In the genomic region with DNA sequence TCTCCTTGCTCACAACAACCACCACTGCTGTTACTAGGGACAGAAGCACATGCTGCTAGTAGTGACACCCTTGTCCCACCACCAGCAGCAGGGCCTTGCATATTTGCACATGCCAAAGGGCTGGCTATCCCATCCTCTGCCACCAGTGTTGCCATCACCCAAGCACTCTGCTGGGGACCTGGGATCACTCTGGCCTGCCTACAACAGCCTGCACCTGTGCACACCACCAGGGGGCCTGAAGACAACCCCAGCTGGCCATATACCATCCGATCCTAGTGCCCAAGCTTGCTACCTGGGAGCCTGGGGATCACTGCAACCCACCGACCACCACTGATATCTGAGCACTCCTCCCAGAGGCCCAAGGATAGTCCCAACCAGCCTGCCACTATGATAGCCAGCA, we compare ENCODE assay signal across 14 cellular contexts.
"Had no signal": no experiment of that assay in that cellular context is flagged by ENCODE, and none has a peak within 500 bp of the region (broad histone marks: within the 10 kb centered on the region; RNA-seq: fewer than 3 reads in every experiment).

No MANE protein-coding gene starts in this region.

- ATAC-seq: activated T-helper 17 cell treated with anti-CD3 and anti-CD28 coated beads, Interleukin-2, amount 50 U/mL, for 72 hours had no signal

- H3K27ac Mint-ChIP-seq: activated naive CD4-positive, alpha-beta T cell treated with anti-CD3 and anti-CD28 coated beads, Interleukin-2, amount 10 ng/mL, durations not matched to agents 7 days and 5 days; activated T-helper 17 cell treated with anti-CD3 and anti-CD28 coated beads, Interleukin-2, amount 50 U/mL, for 72 hours; stimulated activated naive CD8-positive, alpha-beta T cell treated with anti-CD3 and anti-CD28 coated beads, Interleukin-15, Interleukin-2, amounts not matched to agents 100 ng/mL and 50 ng/mL, for 24 hours had no signal

- H3K4me3 ChIP-seq: ascending aorta, breast epithelium, prostate gland, suprapubic skin had no signal

- H3K36me3 Mint-ChIP-seq: activated naive CD4-positive, alpha-beta T cell treated with anti-CD3 and anti-CD28 coated beads, Interleukin-2, amount 10 ng/mL, durations not matched to agents 7 days and 5 days had no signal

- DNase-seq: activated naive CD4-positive, alpha-beta T cell treated with anti-CD3 and anti-CD28 coated beads, Interleukin-2, amount 10 ng/mL, durations not matched to agents 7 days and 5 days; effector memory CD4-positive, alpha-beta T cell; foreskin melanocyte; right cardiac atrium; small intestine; stimulated activated CD4-positive, alpha-beta T cell treated with anti-CD3 and anti-CD28 coated beads, Interleukin-4, amount 100 ng/mL, for 4 hours had no signal

- H3K36me3 ChIP-seq: ascending aorta, breast epithelium, prostate gland, suprapubic skin had no signal

- H3K27me3 Mint-ChIP-seq: dendritic cell treated with granulocyte-macrophage colony-stimulating factor and Interleukin-4, amounts not matched to agents 40 ng/mL and 50 ng/mL, for 4 days had no signal

- FAIRE-seq: small intestine, TTC549 had no signal

- H3K4me1 Mint-ChIP-seq: activated T-helper 17 cell treated with anti-CD3 and anti-CD28 coated beads, Interleukin-2, amount 50 U/mL, for 72 hours had no signal

- H3K27ac ChIP-seq: ascending aorta, breast epithelium, prostate gland, suprapubic skin had no signal

- H3K4me3 Mint-ChIP-seq: activated naive CD4-positive, alpha-beta T cell treated with anti-CD3 and anti-CD28 coated beads, Interleukin-2, amount 10 ng/mL, durations not matched to agents 7 days and 5 days; activated T-helper 17 cell treated with anti-CD3 and anti-CD28 coated beads, Interleukin-2, amount 50 U/mL, for 72 hours; dendritic cell treated with granulocyte-macrophage colony-stimulating factor and Interleukin-4, amounts not matched to agents 40 ng/mL and 50 ng/mL, for 4 days; stimulated activated naive CD8-positive, alpha-beta T cell treated with anti-CD3 and anti-CD28 coated beads, Interleukin-15, Interleukin-2, amounts not matched to agents 100 ng/mL and 50 ng/mL, for 24 hours had no signal

- H3K9me3 ChIP-seq: prostate gland, suprapubic skin had no signal

- H3K4me1 ChIP-seq: ascending aorta, breast epithelium, prostate gland, suprapubic skin had no signal

- H3K27me3 ChIP-seq: ascending aorta, breast epithelium, suprapubic skin had no signal
